In the genomic region with DNA sequence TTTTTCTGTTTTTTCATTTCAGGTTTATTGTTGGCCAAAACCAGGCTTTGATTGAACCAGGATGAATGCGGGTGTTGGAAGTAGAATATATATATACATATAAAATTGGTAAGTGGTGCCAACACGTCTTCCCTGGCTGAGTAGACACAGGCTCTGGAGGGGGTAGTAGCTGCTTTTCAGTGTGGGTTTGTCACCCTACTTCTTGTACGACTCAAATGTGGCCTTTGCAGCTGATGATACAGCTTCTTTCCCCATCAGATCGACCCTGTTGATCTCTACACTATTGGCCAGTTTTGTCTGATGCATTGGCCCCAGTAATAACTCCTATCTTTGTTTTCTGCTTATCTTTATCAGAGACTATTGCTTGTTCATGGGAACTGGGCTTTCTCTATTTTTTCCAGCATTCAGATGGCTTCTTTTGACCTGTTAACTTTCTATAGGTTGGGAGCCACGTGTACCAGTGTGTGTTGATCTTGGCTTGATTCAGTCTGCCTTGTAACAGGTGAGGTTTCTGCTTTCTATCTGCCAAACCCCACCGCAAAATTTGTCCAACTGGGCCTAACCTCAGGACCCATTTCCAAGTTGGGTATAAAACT, we compare ENCODE assay signal across 8 cellular contexts. TPM values are rescaled to one million over a fixed set of nuclear protein-coding genes. Genes with fewer than 3 reads are reported as not detected.
DNase-seq lines count a peak whose midpoint lies in the region; ATAC-seq and TF ChIP-seq lines count a peak whose summit lies in the region.

No MANE protein-coding gene starts in this region.

- no peaks in the 10 kb centered on the region for H3K27me3 ChIP-seq in CD8-positive, alpha-beta T cell (ENCODE audit: insufficient read depth, low read length)
- H3K27me3 ChIP-seq in Karpas-422 (ENCODE audit: low read length) (no peaks in the 10 kb centered on the region), sigmoid colon (no peaks in the 10 kb centered on the region)

- in situ Hi-C loops in ACHN (cut with HindIII; ENCODE audit: low pct_ligation_motif_present, low pct_unique_long_range_greater_than_20kb, low sequenced_read_pairs): no loop called here

- no peaks in the 10 kb centered on the region for H3K9me2 ChIP-seq in Karpas-422 (replicated peaks; ENCODE audit: insufficient read depth, low read length)

- no peak for TF ChIP-seq POLR2A in sigmoid colon (IDR thresholded peaks at IDR 0.05)

- H3K4me3 Mint-ChIP-seq in CD8-positive, alpha-beta T cell: peak overlapping the region; percentile 96
- peak overlapping the region; percentile 99 for H3K4me3 Mint-ChIP-seq in chondrocyte (ENCODE audit: unreplicated experiment)
- peak overlapping the region; percentile 99 for H3K4me3 Mint-ChIP-seq in natural killer cell treated with Interleukin-12 subunit alpha and Interleukin-12 subunit beta and Interleukin-15 and Interleukin-18, amount 100 ng/mL, for 72 hours

- no peak for TF ChIP-seq CTCF in CD8-positive, alpha-beta T cell (IDR thresholded peaks at IDR 0.05)
- TF ChIP-seq CTCF in chondrocyte (IDR thresholded peaks at IDR 0.05) (no peak), sigmoid colon (IDR thresholded peaks at IDR 0.05) (no peak)

- H3K36me3 ChIP-seq in CD8-positive, alpha-beta T cell (ENCODE audit: insufficient read depth, low read length): peaks cover 58% of the 10 kb centered on the region
- H3K36me3 ChIP-seq in Karpas-422 (ENCODE audit: insufficient read depth, low read length) (peaks cover 71% of the 10 kb centered on the region), sigmoid colon (peaks cover 35 to 65% (median 56%) of the 10 kb centered on the region in 4 donors)

- 68 to 77% methylated on average over 6 of the region's 6 CpGs for whole genome bisulfite sequencing in sigmoid colon, 2 donors

- CTCF ChIA-PET in CD8-positive, alpha-beta T cell (lab: Charles Lee): interaction anchor here (0.9 to 1.1 kb wide), 2 partner anchors 34 to 63 kb away, joined by 3 to 4 read pairs; no protein-coding TSS in a partner anchor

- peaks cover 82% of the 10 kb centered on the region for H3K79me2 ChIP-seq in Karpas-422 (ENCODE audit: low read length)

- ATAC-seq in CD8-positive, alpha-beta T cell: no peak
- ATAC-seq in natural killer cell treated with Interleukin-12 subunit alpha and Interleukin-12 subunit beta and Interleukin-15 and Interleukin-18, amount 100 ng/mL, for 72 hours: no peak
- ATAC-seq in GM18520 (IDR thresholded peaks at IDR 0.05; ENCODE audit: unreplicated experiment): no peak

- no peak for DNase-seq in CD8-positive, alpha-beta T cell
- DNase-seq in Karpas-422 (no peak), chondrocyte (ENCODE audit: low spot score) (no peak), NCI-H446 (lab: John Stamatoyannopoulos, UW) (no peak), sigmoid colon (no peak), ACHN (no peak)
- no peak for DNase-seq in natural killer cell treated with Interleukin-12 subunit alpha and Interleukin-12 subunit beta and Interleukin-15 and Interleukin-18, amount 100 ng/mL, for 72 hours (ENCODE audit: low spot score)

- H2AFZ ChIP-seq in Karpas-422 (ENCODE audit: low read length): no peak overlapping the region

- peak overlapping the region; percentile 90 for H3K4me2 ChIP-seq in Karpas-422 (ENCODE audit: low read depth, low read length, poor library complexity, severe bottlenecking)

- no peaks in the 10 kb centered on the region for H3K27me3 Mint-ChIP-seq in CD8-positive, alpha-beta T cell (ENCODE audit: low read depth)
- no peaks in the 10 kb centered on the region for H3K27me3 Mint-ChIP-seq in chondrocyte (ENCODE audit: low read depth)
- H3K27me3 Mint-ChIP-seq in natural killer cell treated with Interleukin-12 subunit alpha and Interleukin-12 subunit beta and Interleukin-15 and Interleukin-18, amount 100 ng/mL, for 72 hours: no peaks in the 10 kb centered on the region

- POLR2A ChIA-PET in CD8-positive, alpha-beta T cell (lab: Charles Lee): interaction anchor here (1.4 to 4.4 kb wide), 5 partner anchors 11 to 38 kb away, joined by 4 to 35 read pairs (median 6); no protein-coding TSS in a partner anchor

- peaks cover 63% of the 10 kb centered on the region for H3K4me1 ChIP-seq in CD8-positive, alpha-beta T cell (ENCODE audit: insufficient read depth, low read length)
- peaks cover 64% of the 10 kb centered on the region for H3K4me1 ChIP-seq in Karpas-422 (ENCODE audit: low read length)
- peaks cover 0 to 63% (median 53%) of the 10 kb centered on the region in 4 donors for H3K4me1 ChIP-seq in sigmoid colon

- peaks cover 45% of the 10 kb centered on the region for H3K9me3 Mint-ChIP-seq in CD8-positive, alpha-beta T cell
- H3K9me3 Mint-ChIP-seq in chondrocyte (ENCODE audit: low read depth): no peaks in the 10 kb centered on the region
- H3K9me3 Mint-ChIP-seq in natural killer cell treated with Interleukin-12 subunit alpha and Interleukin-12 subunit beta and Interleukin-15 and Interleukin-18, amount 100 ng/mL, for 72 hours: peaks cover 19% of the 10 kb centered on the region

- peaks cover 35% of the 10 kb centered on the region for H3K9me3 ChIP-seq in CD8-positive, alpha-beta T cell (ENCODE audit: low read length)
- H3K9me3 ChIP-seq in Karpas-422 (ENCODE audit: low read length) (peaks cover 23% of the 10 kb centered on the region), sigmoid colon (peaks cover 4 to 7% (median 6%) of the 10 kb centered on the region in 4 donors)

- no peak overlapping the region for H3K9ac ChIP-seq in Karpas-422 (ENCODE audit: low read length)

- TF ChIP-seq EP300 in sigmoid colon (IDR thresholded peaks at IDR 0.05): no peak

- peak overlapping the region; percentile 71 for H3K4me3 ChIP-seq in CD8-positive, alpha-beta T cell (ENCODE audit: low read depth, low read length)
- H3K4me3 ChIP-seq in Karpas-422 (ENCODE audit: low read length): peak overlapping the region; percentile 85
- H3K4me3 ChIP-seq in sigmoid colon: peak overlapping the region in 1 of 4 donors; percentile 98

- intact Hi-C loops in CD8-positive, alpha-beta T cell (cut with DNase I, micrococcal nuclease): no loop called here
- intact Hi-C loops in sigmoid colon (cut with DNase I): no loop called here

- peaks cover 23% of the 10 kb centered on the region; the same call in 1 of the 2 replicates for H4K20me1 ChIP-seq in Karpas-422 (ENCODE audit: insufficient read depth, low read depth, low read length)

- H3K4me1 Mint-ChIP-seq in CD8-positive, alpha-beta T cell (ENCODE audit: low read depth): peaks cover 77% of the 10 kb centered on the region
- peaks cover 77% of the 10 kb centered on the region for H3K4me1 Mint-ChIP-seq in chondrocyte (ENCODE audit: low read depth)
- peaks cover 81 to 94% of the 10 kb centered on the region in 2 donors for H3K4me1 Mint-ChIP-seq in natural killer cell treated with Interleukin-12 subunit alpha and Interleukin-12 subunit beta and Interleukin-15 and Interleukin-18, amount 100 ng/mL, for 72 hours (ENCODE audit: low read depth in 2 of 2)

- H3K36me3 Mint-ChIP-seq in CD8-positive, alpha-beta T cell: peaks cover 88% of the 10 kb centered on the region
- H3K36me3 Mint-ChIP-seq in chondrocyte (ENCODE audit: low read depth): peaks cover 71% of the 10 kb centered on the region
- peaks cover 92% of the 10 kb centered on the region for H3K36me3 Mint-ChIP-seq in natural killer cell treated with Interleukin-12 subunit alpha and Interleukin-12 subunit beta and Interleukin-15 and Interleukin-18, amount 100 ng/mL, for 72 hours

- no peak overlapping the region for H3K27ac ChIP-seq in CD8-positive, alpha-beta T cell (ENCODE audit: low read depth, low read length)
- H3K27ac ChIP-seq in Karpas-422 (ENCODE audit: low read length) (no peak overlapping the region), sigmoid colon (no peak overlapping the region)

- peak overlapping the region; percentile 83 for H3K27ac Mint-ChIP-seq in CD8-positive, alpha-beta T cell
- peak overlapping the region; percentile 89 for H3K27ac Mint-ChIP-seq in chondrocyte (ENCODE audit: unreplicated experiment)
- peak overlapping the region; percentile 99 to 100 for H3K27ac Mint-ChIP-seq in natural killer cell treated with Interleukin-12 subunit alpha and Interleukin-12 subunit beta and Interleukin-15 and Interleukin-18, amount 100 ng/mL, for 72 hours

RNA-seq across cellular contexts. Expression of a gene that starts 2.7 kb away (rescaled TPM):
- 10 to 100 TPM; 53.8 to 55.0 TPM for total RNA-seq in CD8-positive, alpha-beta T cell
- total RNA-seq in Karpas-422 (2014; rRNA removed; shearing (Covaris generic); ENCODE audit: low replicate concordance): 21.7 and 22.2 TPM in 2 replicates
- total RNA-seq in chondrocyte (36.0 to 38.7 TPM (median 36.4 TPM) in 3 replicates), sigmoid colon (10 to 100 TPM; 25.7 to 32.1 (median 29.6) TPM)
- 10 to 100 TPM; 52.9 to 62.9 TPM for total RNA-seq in natural killer cell treated with Interleukin-12 subunit alpha and Interleukin-12 subunit beta and Interleukin-15 and Interleukin-18, amount 100 ng/mL, for 72 hours
- polyA plus RNA-seq in sigmoid colon: 10 to 100 TPM in 1 of 3 donors, 1 to 10 TPM in 2; 7.2 to 20.2 (median 9.5) TPM
